ENCODE assay signal across 1 cellular context in genomic region chr12:19130224-19131019, GRCh38.
TF ChIP-seq lines count a peak whose summit lies in the region.

No MANE protein-coding gene starts in this region.

TF ChIP-seq in HEK293, 187 proteins besides CTCF, POLR2A, EP300 and RAD21 (continued from another document and continues in another):
- no peak for TF ChIP-seq PRDM6 (tag by site-specific recombination; IDR thresholded peaks at IDR 0.05)
- TF ChIP-seq ZSCAN30 (tag by site-specific recombination; IDR thresholded peaks at IDR 0.05) = no peak
- peak; percentile 94 for TF ChIP-seq ZFHX2 (tag by site-specific recombination; conservative IDR thresholded peaks at IDR 0.05)
- no peak for TF ChIP-seq ZNF274 (IDR thresholded peaks at IDR 0.05; ENCODE audit: low read length)
- TF ChIP-seq ZNF274 (tag by site-specific recombination; IDR thresholded peaks at IDR 0.05; ENCODE audit: borderline replicate concordance) = no peak
- no peak for TF ChIP-seq OVOL3 (tag by site-specific recombination; IDR thresholded peaks at IDR 0.05)
- TF ChIP-seq ZFP37 (tag by site-specific recombination; IDR thresholded peaks at IDR 0.05) = no peak
- no peak for TF ChIP-seq ZNF776 (tag by site-specific recombination; IDR thresholded peaks at IDR 0.05; ENCODE audit: borderline replicate concordance)
- TF ChIP-seq ZNF704 (tag by site-specific recombination; IDR thresholded peaks at IDR 0.05) = no peak
- no peak for TF ChIP-seq ZNF169 (tag by site-specific recombination; IDR thresholded peaks at IDR 0.05)
- peak; percentile 85 for TF ChIP-seq ZNF423 (tag by site-specific recombination; IDR thresholded peaks at IDR 0.05)
- no peak for TF ChIP-seq ZNF510 (tag by site-specific recombination; IDR thresholded peaks at IDR 0.05; ENCODE audit: insufficient replicate concordance)
- TF ChIP-seq ATF2 (tag by site-specific recombination; IDR thresholded peaks at IDR 0.05; ENCODE audit: low read depth) = no peak
- no peak for TF ChIP-seq ZNF677 (tag by site-specific recombination; IDR thresholded peaks at IDR 0.05)
- no peak for TF ChIP-seq ZBTB21 (tag by site-specific recombination; IDR thresholded peaks at IDR 0.05)
- no peak for TF ChIP-seq ZNF548 (tag by site-specific recombination; IDR thresholded peaks at IDR 0.05)
- no peak for TF ChIP-seq PRDM1 (tag by site-specific recombination; IDR thresholded peaks at IDR 0.05)
- TF ChIP-seq ZBTB17 (tag by site-specific recombination; IDR thresholded peaks at IDR 0.05) = peak; percentile 90
- no peak for TF ChIP-seq ZSCAN16 (tag by site-specific recombination; IDR thresholded peaks at IDR 0.05)
- no peak for TF ChIP-seq ZNF174 (tag by site-specific recombination; IDR thresholded peaks at IDR 0.05)
- peak; percentile 45 for TF ChIP-seq ZBTB26 (tag by site-specific recombination; optimal IDR thresholded peaks at IDR 0.05)
- peak; percentile 70 for TF ChIP-seq ZNF600 (tag by site-specific recombination; IDR thresholded peaks at IDR 0.05)
- TF ChIP-seq SETDB1 (IDR thresholded peaks at IDR 0.05; ENCODE audit: insufficient read length, low read length) = no peak
- TF ChIP-seq ZNF248 (tag by site-specific recombination; IDR thresholded peaks at IDR 0.05) = no peak
- TF ChIP-seq ZNF138 (tag by site-specific recombination; IDR thresholded peaks at IDR 0.05; ENCODE audit: borderline replicate concordance) = no peak
- no peak for TF ChIP-seq ZNF621 (tag by site-specific recombination; IDR thresholded peaks at IDR 0.05)
- no peak for TF ChIP-seq TSHZ1 (tag by site-specific recombination; IDR thresholded peaks at IDR 0.05; ENCODE audit: borderline replicate concordance)
- TF ChIP-seq ZBTB44 (tag by site-specific recombination; IDR thresholded peaks at IDR 0.05) = no peak
- TF ChIP-seq ZNF155 (tag by site-specific recombination; IDR thresholded peaks at IDR 0.05) = no peak
- no peak for TF ChIP-seq ZNF664 (tag by site-specific recombination; IDR thresholded peaks at IDR 0.05)
- no peak for TF ChIP-seq ZNF133 (tag by site-specific recombination; IDR thresholded peaks at IDR 0.05)
- no peak for TF ChIP-seq ZNF623 (tag by site-specific recombination; IDR thresholded peaks at IDR 0.05)
- no peak for TF ChIP-seq ZNF211 (tag by site-specific recombination; IDR thresholded peaks at IDR 0.05; ENCODE audit: low read depth)
- no peak for TF ChIP-seq ZFP41 (tag by site-specific recombination; IDR thresholded peaks at IDR 0.05; ENCODE audit: borderline replicate concordance)
- TF ChIP-seq ZNF223 (tag by site-specific recombination; IDR thresholded peaks at IDR 0.05) = no peak
- TF ChIP-seq SALL2 (tag by site-specific recombination; IDR thresholded peaks at IDR 0.05; ENCODE audit: borderline replicate concordance) = no peak
- TF ChIP-seq ZNF785 (tag by site-specific recombination; IDR thresholded peaks at IDR 0.05) = no peak
- TF ChIP-seq ZBTB11 (tag by site-specific recombination; conservative IDR thresholded peaks at IDR 0.05; ENCODE audit: low read depth) = peak; percentile 30; the same call in 1 of the 2 replicates
- TF ChIP-seq GLIS2 (tag by site-specific recombination; IDR thresholded peaks at IDR 0.05) = peak; percentile 92
- TF ChIP-seq ZNF561 (tag by site-specific recombination; IDR thresholded peaks at IDR 0.05; ENCODE audit: borderline replicate concordance) = no peak
- TF ChIP-seq BCL6B (tag by site-specific recombination; IDR thresholded peaks at IDR 0.05) = no peak
- TF ChIP-seq ZNF184 (tag by site-specific recombination; IDR thresholded peaks at IDR 0.05) = no peak
- TF ChIP-seq ZSCAN4 (tag by site-specific recombination; IDR thresholded peaks at IDR 0.05) = no peak
- TF ChIP-seq ZNF121 (tag by site-specific recombination; IDR thresholded peaks at IDR 0.05) = no peak
- TF ChIP-seq ZNF366 (tag by site-specific recombination; conservative IDR thresholded peaks at IDR 0.05) = peak; percentile 60
- no peak for TF ChIP-seq ZNF202 (tag by site-specific recombination; IDR thresholded peaks at IDR 0.05; ENCODE audit: borderline replicate concordance)
- TF ChIP-seq ZBTB48 (tag by site-specific recombination; IDR thresholded peaks at IDR 0.05) = no peak
- TF ChIP-seq PBX3 (CRISPR knock-in tag; IDR thresholded peaks at IDR 0.05) = no peak
- TF ChIP-seq MYNN (tag by site-specific recombination; IDR thresholded peaks at IDR 0.05; ENCODE audit: borderline replicate concordance) = no peak
- TF ChIP-seq YY1 (tag by site-specific recombination; IDR thresholded peaks at IDR 0.05) = no peak
- no peak for TF ChIP-seq ZNF114 (tag by site-specific recombination; IDR thresholded peaks at IDR 0.05)
- TF ChIP-seq YY2 (tag by site-specific recombination; IDR thresholded peaks at IDR 0.05) = no peak
- TF ChIP-seq SP7 (tag by site-specific recombination; IDR thresholded peaks at IDR 0.05) = peak; percentile 51; the same call in 1 of the 2 replicates
